Comparison of ENCODE assay signal across 8 cellular contexts in the genomic region with DNA sequence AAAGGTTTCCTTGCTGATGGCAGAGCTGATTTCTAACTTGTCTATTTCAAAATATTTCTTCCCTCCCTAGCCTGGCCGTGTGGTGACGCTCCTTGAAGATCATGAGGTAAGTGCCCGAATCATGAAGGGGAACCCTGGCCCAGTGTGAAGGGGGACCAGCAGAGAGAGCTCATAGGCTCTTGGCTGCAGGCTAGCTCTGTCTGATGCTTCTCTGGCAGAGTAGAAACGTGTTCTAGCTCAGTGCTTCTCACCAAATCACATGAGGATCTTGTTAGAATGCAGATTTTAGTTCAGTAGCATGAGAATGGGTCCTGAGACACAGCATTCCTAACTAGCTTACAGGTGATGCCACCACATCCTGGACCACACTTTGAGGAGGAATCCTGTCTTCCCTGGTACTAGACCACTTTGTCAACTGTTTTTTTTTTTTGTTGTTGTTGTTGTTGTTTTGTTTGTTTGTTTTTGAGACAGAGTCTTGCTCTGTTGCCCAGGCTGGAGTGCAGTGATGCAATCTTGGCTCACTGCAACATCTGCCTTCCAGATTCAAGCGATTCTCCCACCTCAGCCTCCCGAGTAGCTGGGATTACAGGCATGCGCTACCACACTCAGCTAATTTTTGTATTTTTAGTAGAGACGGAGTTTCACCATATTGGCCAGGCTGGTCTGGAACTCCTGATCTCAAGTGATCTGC. TPM values are rescaled to one million over a fixed set of nuclear protein-coding genes. Genes with fewer than 3 reads are reported as not detected.
A peak's percentile ranks its signal among the peaks of the same experiment; 100 is the strongest.
DNase-seq lines count a peak whose midpoint lies in the region; ATAC-seq and TF ChIP-seq lines count a peak whose summit lies in the region.
"Not testable (repeated sequence)": the region's sequence is repeated elsewhere in the genome, so short reads cannot be mapped to it uniquely, and the experiment has no call there.

No MANE protein-coding gene starts in this region.

- H2BK5ac ChIP-seq in neuronal stem cell (ENCODE audit: low read length) = not testable (repeated sequence)

- intact Hi-C loops in CD4-positive, alpha-beta memory T cell (cut with micrococcal nuclease); thyroid gland (cut with DNase I): not testable (repeated sequence)

- not testable (repeated sequence) for ATAC-seq in activated naive CD8-positive, alpha-beta T cell treated with anti-CD3 and anti-CD28 coated beads, Interleukin-2, amount 10 ng/mL, durations not matched to agents 7 days and 5 days (ENCODE audit: low read depth)

- H3K23ac ChIP-seq in neuronal stem cell (ENCODE audit: low read depth, low read length, poor library complexity) = not testable (repeated sequence)

- H3K9me3 ChIP-seq in CD4-positive, alpha-beta memory T cell (ENCODE audit: control insufficient read depth in 1 of 2, low read length in 2 of 2); HUES64 (ENCODE audit: insufficient read depth, low read depth, low read length); endocrine pancreas (ENCODE audit: control insufficient read depth, low read length); iPS-20b (ENCODE audit: insufficient read depth, low read depth, low read length); neuronal stem cell (replicated peaks in 1 of 2; ENCODE audit: control insufficient read depth in 2 of 2, insufficient read depth in 1 of 2, low read depth in 1 of 2, low read length in 2 of 2); thyroid gland: not testable (repeated sequence)

- not testable (repeated sequence) for TF ChIP-seq POLR2A in thyroid gland (IDR thresholded peaks at IDR 0.05)

- not testable (repeated sequence) for H2BK15ac ChIP-seq in neuronal stem cell (ENCODE audit: low read length)

- H3K4me3 ChIP-seq in CD4-positive, alpha-beta memory T cell (ENCODE audit: low read length in 2 of 2) = peak overlapping the region in 1 of 2 donors; percentile 79
- H3K4me3 ChIP-seq in HUES64 (ENCODE audit: low read length) (peak overlapping the region; percentile 78), endocrine pancreas (ENCODE audit: control insufficient read depth, insufficient read depth, low read length) (peak overlapping the region; percentile 48), iPS-20b (ENCODE audit: low read length) (peak overlapping the region; percentile 86), neuronal stem cell (ENCODE audit: low read length in 2 of 2) (peak overlapping the region; percentile 56 to 89), thyroid gland (replicated peaks in 1 of 3) (peak overlapping the region in 2 of 3 donors; percentile 11 to 61)

- H3K4me1 ChIP-seq in CD4-positive, alpha-beta memory T cell (ENCODE audit: insufficient read depth, low read length) = peaks cover 14% of the 10 kb centered on the region
- not testable (repeated sequence) for H3K4me1 ChIP-seq in HUES64 (ENCODE audit: insufficient read depth, low read length); endocrine pancreas (ENCODE audit: control insufficient read depth, insufficient read depth, low read length); iPS-20b (ENCODE audit: insufficient read depth, low read length); neuronal stem cell (ENCODE audit: control insufficient read depth in 2 of 2, insufficient read depth in 1 of 2, low read depth in 1 of 2, low read length in 2 of 2)
- peaks cover 6 to 17% of the 10 kb centered on the region in 2 donors for H3K4me1 ChIP-seq in thyroid gland

- not testable (repeated sequence) for H3K27me3 ChIP-seq in CD4-positive, alpha-beta memory T cell (ENCODE audit: insufficient read depth, low read length); endocrine pancreas (ENCODE audit: control insufficient read depth, insufficient read depth, low read length); iPS-20b (ENCODE audit: insufficient read depth, low read length); thyroid gland
- H3K27me3 ChIP-seq in HUES64 (ENCODE audit: insufficient read depth, low read length) = peaks cover 10% of the 10 kb centered on the region; the same call in 1 of the 2 replicates
- peaks cover 0 to 25% (median 0%) of the 10 kb centered on the region in 3 experiments for H3K27me3 ChIP-seq in neuronal stem cell (ENCODE audit: control insufficient read depth in 3 of 3, insufficient read depth in 3 of 3, low read depth in 1 of 3, low read length in 3 of 3)

- POLR2A ChIA-PET in CD4-positive, alpha-beta memory T cell (lab: Charles Lee; ENCODE audit: partially characterized antibody) = interaction anchor here (1.3 to 3.9 kb wide), 3 partner anchors 13 to 162 kb away, joined by 6 to 44 read pairs (median 6); a partner anchor contains a TSS
- POLR2A ChIA-PET in activated naive CD8-positive, alpha-beta T cell treated with anti-CD3 and anti-CD28 coated beads, Interleukin-2, amount 10 ng/mL, durations not matched to agents 7 days and 5 days (lab: Charles Lee) = interaction anchor here (0.6 to 4.6 kb wide), 5 partner anchors 10 to 378 kb away, joined by 3 to 68 read pairs (median 3); a partner anchor contains a TSS

- TF ChIP-seq CTCF in thyroid gland (IDR thresholded peaks at IDR 0.05) = not testable (repeated sequence)

- not testable (repeated sequence) for H4K8ac ChIP-seq in neuronal stem cell (ENCODE audit: low read depth, low read length)

- not testable (repeated sequence) for H3K27me3 Mint-ChIP-seq in CD4-positive, alpha-beta memory T cell; T-helper 1 cell treated with Interleukin-12 subunit alpha and Interleukin-12 subunit beta and Interleukin-4 antibody, amounts not matched to agents 30 μg/mL and 1 μg/mL, for 36 hours (ENCODE audit: low read depth); activated naive CD8-positive, alpha-beta T cell treated with anti-CD3 and anti-CD28 coated beads, Interleukin-2, amount 10 ng/mL, durations not matched to agents 7 days and 5 days

- not testable (repeated sequence) for H3K9me3 Mint-ChIP-seq in CD4-positive, alpha-beta memory T cell; T-helper 1 cell treated with Interleukin-12 subunit alpha and Interleukin-12 subunit beta and Interleukin-4 antibody, amounts not matched to agents 30 μg/mL and 1 μg/mL, for 36 hours; activated naive CD8-positive, alpha-beta T cell treated with anti-CD3 and anti-CD28 coated beads, Interleukin-2, amount 10 ng/mL, durations not matched to agents 7 days and 5 days

- not testable (repeated sequence) for H2BK120ac ChIP-seq in neuronal stem cell (ENCODE audit: low read depth, low read length)

- DNase-seq in CD4-positive, alpha-beta memory T cell; activated naive CD8-positive, alpha-beta T cell treated with anti-CD3 and anti-CD28 coated beads, Interleukin-2, amount 10 ng/mL, durations not matched to agents 7 days and 5 days; neuronal stem cell (ENCODE audit: low spot score); thyroid gland: not testable (repeated sequence)

- H3K14ac ChIP-seq in neuronal stem cell (ENCODE audit: low read length) = not testable (repeated sequence)

- not testable (repeated sequence) for H2AFZ ChIP-seq in neuronal stem cell (ENCODE audit: low read length)

- CTCF ChIA-PET in CD4-positive, alpha-beta memory T cell (lab: Charles Lee; ENCODE audit: partially characterized antibody) = interaction anchor here (0.8 to 4.9 kb wide), 8 partner anchors 8 to 52 kb away, joined by 3 to 44 read pairs (median 4); no protein-coding TSS in a partner anchor

- not testable (repeated sequence) for H3K36me3 ChIP-seq in CD4-positive, alpha-beta memory T cell (ENCODE audit: insufficient read depth, low read length); endocrine pancreas (ENCODE audit: control insufficient read depth, insufficient read depth, low read length); neuronal stem cell (replicated peaks in 1 of 2; ENCODE audit: control insufficient read depth in 2 of 2, insufficient read depth in 2 of 2, low read length in 2 of 2); thyroid gland
- H3K36me3 ChIP-seq in HUES64 (ENCODE audit: insufficient read depth, low read length) (peaks cover 22% of the 10 kb centered on the region), iPS-20b (ENCODE audit: insufficient read depth, low read depth, low read length) (peaks cover 23% of the 10 kb centered on the region)

- not testable (repeated sequence) for H3K18ac ChIP-seq in neuronal stem cell (ENCODE audit: low read length)

- not testable (repeated sequence) for H3K36me3 Mint-ChIP-seq in CD4-positive, alpha-beta memory T cell; T-helper 1 cell treated with Interleukin-12 subunit alpha and Interleukin-12 subunit beta and Interleukin-4 antibody, amounts not matched to agents 30 μg/mL and 1 μg/mL, for 36 hours (ENCODE audit: low read depth); activated naive CD8-positive, alpha-beta T cell treated with anti-CD3 and anti-CD28 coated beads, Interleukin-2, amount 10 ng/mL, durations not matched to agents 7 days and 5 days

- not testable (repeated sequence) for H3K79me1 ChIP-seq in neuronal stem cell (ENCODE audit: low read depth, low read length)

- H3K4me3 Mint-ChIP-seq in CD4-positive, alpha-beta memory T cell = peak overlapping the region; percentile 91 to 98 (median 94)
- H3K4me3 Mint-ChIP-seq in T-helper 1 cell treated with Interleukin-12 subunit alpha and Interleukin-12 subunit beta and Interleukin-4 antibody, amounts not matched to agents 30 μg/mL and 1 μg/mL, for 36 hours = peak overlapping the region; percentile 90
- H3K4me3 Mint-ChIP-seq in activated naive CD8-positive, alpha-beta T cell treated with anti-CD3 and anti-CD28 coated beads, Interleukin-2, amount 10 ng/mL, durations not matched to agents 7 days and 5 days = peak overlapping the region; percentile 87

- not testable (repeated sequence) for H2BK12ac ChIP-seq in neuronal stem cell (ENCODE audit: low read length)

- H3K4me2 ChIP-seq in neuronal stem cell (ENCODE audit: insufficient read depth, low read length, poor library complexity, severe bottlenecking) = peak overlapping the region; percentile 94

- not testable (repeated sequence) for H4K91ac ChIP-seq in neuronal stem cell (ENCODE audit: low read depth, low read length, poor library complexity)

- H3K9ac ChIP-seq in HUES64 (ENCODE audit: low read depth, low read length) (peak overlapping the region; percentile 95), endocrine pancreas (ENCODE audit: control insufficient read depth, insufficient read depth, low read length) (peak overlapping the region; percentile 14), iPS-20b (ENCODE audit: low read depth, low read length) (peak overlapping the region; percentile 89; the same call in 1 of the 2 replicates)
- H3K9ac ChIP-seq in neuronal stem cell (ENCODE audit: low read depth, low read length, poor library complexity) = not testable (repeated sequence)

- H3K27ac ChIP-seq in CD4-positive, alpha-beta memory T cell (ENCODE audit: low read depth, low read length); neuronal stem cell (replicated peaks; ENCODE audit: low read length); thyroid gland: not testable (repeated sequence)
- H3K27ac ChIP-seq in HUES64 (ENCODE audit: low read depth, low read length) (peak overlapping the region; percentile 73; the same call in 1 of the 2 replicates), iPS-20b (ENCODE audit: low read length) (peak overlapping the region; percentile 30)

- 64% methylated on average over 8 of the region's 8 CpGs for WGBS in HUES64
- no CpG with 5 or more reads among the region's 8 CpGs for WGBS in neuronal stem cell (ENCODE audit: extremely low coverage in 2 of 2, insufficient read length in 2 of 2, insufficient replicate concordance in 1 of 2), 2 donors
- WGBS in thyroid gland, 2 donors = 76 to 77% methylated on average over 8 of the region's 8 CpGs

- H3K4ac ChIP-seq in neuronal stem cell (ENCODE audit: low read length) = not testable (repeated sequence)

- peaks cover 5 to 22% (median 16%) of the 10 kb centered on the region in 4 donors for H3K4me1 Mint-ChIP-seq in CD4-positive, alpha-beta memory T cell
- peaks cover 33% of the 10 kb centered on the region for H3K4me1 Mint-ChIP-seq in T-helper 1 cell treated with Interleukin-12 subunit alpha and Interleukin-12 subunit beta and Interleukin-4 antibody, amounts not matched to agents 30 μg/mL and 1 μg/mL, for 36 hours (ENCODE audit: low read depth)
- H3K4me1 Mint-ChIP-seq in activated naive CD8-positive, alpha-beta T cell treated with anti-CD3 and anti-CD28 coated beads, Interleukin-2, amount 10 ng/mL, durations not matched to agents 7 days and 5 days = peaks cover 34% of the 10 kb centered on the region

- peak overlapping the region in 5 of 7 donors; percentile 60 to 90 (median 82) for H3K27ac Mint-ChIP-seq in CD4-positive, alpha-beta memory T cell
- peak overlapping the region; percentile 80 for H3K27ac Mint-ChIP-seq in T-helper 1 cell treated with Interleukin-12 subunit alpha and Interleukin-12 subunit beta and Interleukin-4 antibody, amounts not matched to agents 30 μg/mL and 1 μg/mL, for 36 hours
- peak overlapping the region; percentile 74 for H3K27ac Mint-ChIP-seq in activated naive CD8-positive, alpha-beta T cell treated with anti-CD3 and anti-CD28 coated beads, Interleukin-2, amount 10 ng/mL, durations not matched to agents 7 days and 5 days

- H2AK5ac ChIP-seq in neuronal stem cell (ENCODE audit: low read depth, low read length) = not testable (repeated sequence)

RNA-seq across cellular contexts. Expression of a gene that starts 1.0 kb away (rescaled TPM):
- 1 to 10 TPM; 1.2 TPM for total RNA-seq in CD4-positive, alpha-beta memory T cell
- under 1 TPM; 0.24 to 0.43 TPM for polyA plus RNA-seq in CD4-positive, alpha-beta memory T cell
- polyA plus RNA-seq in HUES64 (2013, experiment 1 of 2) = 13.5 TPM
- polyA plus RNA-seq in HUES64 (2013, experiment 2 of 2) = 15.0 TPM
- 10 to 100 TPM; 13.9 to 14.1 TPM for total RNA-seq in activated naive CD8-positive, alpha-beta T cell treated with anti-CD3 and anti-CD28 coated beads, Interleukin-2, amount 10 ng/mL, durations not matched to agents 7 days and 5 days
- polyA plus RNA-seq in neuronal stem cell (2013, experiment 1 of 2) = 3.9 TPM
- polyA plus RNA-seq in neuronal stem cell (2013, experiment 2 of 2) = 3.7 TPM
- total RNA-seq in thyroid gland = 1 to 10 TPM; 1.1 to 3.1 (median 1.8) TPM

RNA-seq across cellular contexts. Expression of a gene that starts 25.2 kb away (rescaled TPM):
- not detected for total RNA-seq in CD4-positive, alpha-beta memory T cell
- polyA plus RNA-seq in CD4-positive, alpha-beta memory T cell = not detected
- 0.15 TPM for polyA plus RNA-seq in HUES64 (2013, experiment 1 of 2)
- polyA plus RNA-seq in HUES64 (2013, experiment 2 of 2) = 0.25 TPM
- total RNA-seq in activated naive CD8-positive, alpha-beta T cell treated with anti-CD3 and anti-CD28 coated beads, Interleukin-2, amount 10 ng/mL, durations not matched to agents 7 days and 5 days = under 1 TPM in 1 of 2 experiments, not detected in 1; 0.11 TPM
- polyA plus RNA-seq in neuronal stem cell (2013, experiment 1 of 2) = 0.20 TPM
- polyA plus RNA-seq in neuronal stem cell (2013, experiment 2 of 2) = 0.21 TPM
- total RNA-seq in thyroid gland = 10 to 100 TPM in 3 of 4 donors, 1 to 10 TPM in 1; 6.8 to 27.1 (median 10.8) TPM

Comparison
In these comparisons a context has a peak if more than half of its experiments do, and no peak if none do; other contexts are left out.
1. RNA of a gene that starts 25.2 kb away (total RNA-seq): 6.8 to 27.1 TPM in thyroid gland; 0.11 TPM in activated naive CD8-positive, alpha-beta T cell treated with anti-CD3 and anti-CD28 coated beads, Interleukin-2, amount 10 ng/mL, durations not matched to agents 7 days and 5 days and not detected in CD4-positive, alpha-beta memory T cell; every median in the first group is over 4 times any median in the second.
2. Peak in every context shown above with its lines, with median percentiles within 50 percentile points of each other: H3K27ac Mint-ChIP-seq and H3K4me3 Mint-ChIP-seq.